8 cellular contexts compared by ENCODE assay signal in the genomic region with DNA sequence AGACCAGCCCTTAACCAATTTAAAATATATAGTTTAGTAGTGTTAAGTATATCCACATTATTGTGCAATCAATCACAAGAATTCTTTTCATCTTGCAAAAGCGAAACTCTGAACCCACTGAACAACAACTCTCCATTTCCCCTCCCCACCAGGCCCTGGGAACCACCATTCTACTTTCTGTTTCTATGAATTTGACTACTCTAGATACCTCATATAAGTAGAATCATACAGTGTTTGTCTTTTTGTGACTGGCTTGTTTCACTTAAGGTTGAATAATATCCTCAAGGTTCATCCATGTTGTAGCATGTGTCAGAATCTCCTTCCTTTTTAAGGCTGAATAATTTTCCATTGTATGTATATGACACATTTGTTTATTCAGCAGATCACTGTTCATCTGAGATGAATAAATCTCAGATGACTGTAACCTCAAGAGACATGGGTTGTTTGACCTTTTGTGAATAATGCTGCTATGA. TPM values are rescaled to one million over a fixed set of nuclear protein-coding genes. Genes with fewer than 3 reads are reported as not detected.
DNase-seq lines count a peak whose midpoint lies in the region; ATAC-seq and TF ChIP-seq lines count a peak whose summit lies in the region.

No MANE protein-coding gene starts in this region.

- TF ChIP-seq POLR2A in vagina (IDR thresholded peaks at IDR 0.05): no peak

- no TSS peak for BruUV-seq in MCF 10A (replicated peaks; lab: Mats Ljungman, UMichigan)

- POLR2A ChIA-PET in activated CD8-positive, alpha-beta T cell treated with anti-CD3 and anti-CD28 coated beads for 36 hours (lab: Charles Lee): interaction anchor here (0.6 to 3.7 kb wide), 10 partner anchors 8 to 889 kb away, joined by 3 to 24 read pairs (median 4); partner anchors contain the start of gene SOS1
- POLR2A ChIA-PET in MCF 10A (lab: Yijun Ruan, JAX): interaction anchor here (0.6 kb wide), 1 partner anchor 253 kb away, joined by 3 read pairs; the partner anchor contains the start of genes DHX57 and MORN2

- H3K9me3 Mint-ChIP-seq in activated CD8-positive, alpha-beta T cell treated with anti-CD3 and anti-CD28 coated beads for 36 hours: no peaks in the 10 kb centered on the region
- H3K9me3 Mint-ChIP-seq in memory B cell: no peaks in the 10 kb centered on the region
- no peaks in the 10 kb centered on the region for H3K9me3 Mint-ChIP-seq in MCF 10A (ENCODE audit: unreplicated experiment)

- H3K4me1 Mint-ChIP-seq in activated CD8-positive, alpha-beta T cell treated with anti-CD3 and anti-CD28 coated beads for 36 hours (ENCODE audit: low read depth): peaks cover 45% of the 10 kb centered on the region
- H3K4me1 Mint-ChIP-seq in memory B cell: peaks cover 28% of the 10 kb centered on the region
- H3K4me1 Mint-ChIP-seq in MCF 10A (ENCODE audit: insufficient read depth, unreplicated experiment): peaks cover 15% of the 10 kb centered on the region

- H3K27ac ChIP-seq in dorsolateral prefrontal cortex (no peak overlapping the region), vagina (no peak overlapping the region)

- peaks cover under 1% of the 10 kb centered on the region for H3K36me3 Mint-ChIP-seq in activated CD8-positive, alpha-beta T cell treated with anti-CD3 and anti-CD28 coated beads for 36 hours (ENCODE audit: low read depth)
- H3K36me3 Mint-ChIP-seq in memory B cell: no peaks in the 10 kb centered on the region
- H3K36me3 Mint-ChIP-seq in MCF 10A (ENCODE audit: insufficient read depth, unreplicated experiment): no peaks in the 10 kb centered on the region

- CTCF ChIA-PET in activated CD8-positive, alpha-beta T cell treated with anti-CD3 and anti-CD28 coated beads for 36 hours (lab: Charles Lee): interaction anchor here (7.7 kb wide), 1 partner anchor 100 kb away, joined by 107 read pairs; no protein-coding TSS in a partner anchor
- CTCF ChIA-PET in MCF 10A (lab: Yijun Ruan, JAX): interaction anchor here (0.7 to 1.4 kb wide), 3 partner anchors 9 to 217 kb away, joined by 3 to 5 read pairs (median 4); no protein-coding TSS in a partner anchor

- no peaks in the 10 kb centered on the region for H3K4me1 ChIP-seq in vagina

- peak; percentile 87 for DNase-seq in activated CD8-positive, alpha-beta T cell treated with anti-CD3 and anti-CD28 coated beads for 36 hours
- DNase-seq in memory B cell (ENCODE audit: low spot score in 2 of 2): peak in 1 of 2 donors; percentile 58
- DNase-seq in dorsolateral prefrontal cortex: no peak
- no peak for DNase-seq in NCI-H146 (lab: John Stamatoyannopoulos, UW)
- no peak for DNase-seq in MCF 10A (ENCODE audit: unreplicated experiment)
- no peak for DNase-seq in vagina (ENCODE audit: extremely low spot score in 2 of 2)

- no peak overlapping the region for H3K4me3 ChIP-seq in dorsolateral prefrontal cortex
- H3K4me3 ChIP-seq in vagina: no peak overlapping the region

- H3K36me3 ChIP-seq in vagina: no peaks in the 10 kb centered on the region

- intact Hi-C loops in activated CD8-positive, alpha-beta T cell treated with anti-CD3 and anti-CD28 coated beads for 36 hours (cut with micrococcal nuclease): loop anchor here (1.0 kb wide), 1 partner anchor 88 kb away; no protein-coding TSS in a partner anchor
- intact Hi-C loops in dorsolateral prefrontal cortex (cut with DNase I) (loop anchor here in 1 of 2 donors (10.0 kb wide), 2 partner anchors 306 to 754 kb away; partner anchors contain the start of genes ATL2 and MAP4K3), MCF 10A (cut with micrococcal nuclease) (no loop called here), vagina (cut with DNase I) (no loop called here)

- H3K4me3 Mint-ChIP-seq in activated CD8-positive, alpha-beta T cell treated with anti-CD3 and anti-CD28 coated beads for 36 hours: peak overlapping the region; percentile 15
- peak overlapping the region; percentile 1 for H3K4me3 Mint-ChIP-seq in memory B cell
- H3K4me3 Mint-ChIP-seq in MCF 10A (ENCODE audit: unreplicated experiment): no peak overlapping the region

- no peaks in the 10 kb centered on the region for H3K27me3 Mint-ChIP-seq in activated CD8-positive, alpha-beta T cell treated with anti-CD3 and anti-CD28 coated beads for 36 hours
- H3K27me3 Mint-ChIP-seq in memory B cell: no peaks in the 10 kb centered on the region
- no peaks in the 10 kb centered on the region for H3K27me3 Mint-ChIP-seq in MCF 10A (ENCODE audit: insufficient read depth, unreplicated experiment)

- peaks cover 0 to 5% (median 0%) of the 10 kb centered on the region in 45 donors for H3K27me3 ChIP-seq in dorsolateral prefrontal cortex
- no peaks in the 10 kb centered on the region for H3K27me3 ChIP-seq in vagina

- ATAC-seq in GM19438 (IDR thresholded peaks at IDR 0.05; ENCODE audit: low read depth, unreplicated experiment) (peak; percentile 44), HG03378 (IDR thresholded peaks at IDR 0.05; ENCODE audit: unreplicated experiment) (peak; percentile 65), memory B cell (ENCODE audit: low read depth) (peak; percentile 50)
- ATAC-seq in activated CD8-positive, alpha-beta T cell treated with anti-CD3 and anti-CD28 coated beads for 36 hours: peak; percentile 55

- H3K9me3 ChIP-seq in vagina: no peaks in the 10 kb centered on the region

- peak overlapping the region; percentile 92 for H3K27ac Mint-ChIP-seq in activated CD8-positive, alpha-beta T cell treated with anti-CD3 and anti-CD28 coated beads for 36 hours
- peak overlapping the region; percentile 89 for H3K27ac Mint-ChIP-seq in memory B cell
- no peak overlapping the region for H3K27ac Mint-ChIP-seq in MCF 10A (ENCODE audit: low read depth, unreplicated experiment)

- no peak for TF ChIP-seq CTCF in activated CD8-positive, alpha-beta T cell treated with anti-CD3 and anti-CD28 coated beads for 36 hours (IDR thresholded peaks at IDR 0.05)
- TF ChIP-seq CTCF in dorsolateral prefrontal cortex (IDR thresholded peaks at IDR 0.05 in 54 of 56, conservative IDR thresholded peaks at IDR 0.05 in 2 of 56; ENCODE audit: low read depth in 1 of 56, partially characterized antibody in 56 of 56): no peak
- TF ChIP-seq CTCF in MCF 10A (IDR thresholded peaks at IDR 0.05; ENCODE audit: unreplicated experiment): no peak
- TF ChIP-seq CTCF in vagina (IDR thresholded peaks at IDR 0.05): no peak

RNA-seq across cellular contexts. Expression of gene SOS1, which starts 8.1 kb away (rescaled TPM):
- 10 to 100 TPM; 43.6 to 56.8 TPM for total RNA-seq in activated CD8-positive, alpha-beta T cell treated with anti-CD3 and anti-CD28 coated beads for 36 hours
- 10 to 100 TPM; 32.1 to 71.5 (median 47.1) TPM for total RNA-seq in dorsolateral prefrontal cortex
- 18.5 and 23.3 TPM in 2 replicates for total RNA-seq in MCF 10A (2022)
- 20.1 TPM for total RNA-seq in vagina
